ENCODE assay signal across 8 cellular contexts in genomic region chr13:112587767-112588489, GRCh38. TPM values are rescaled to one million over a fixed set of nuclear protein-coding genes. Genes with fewer than 3 reads are reported as not detected.
DNase-seq lines count a peak whose midpoint lies in the region; ATAC-seq and TF ChIP-seq lines count a peak whose summit lies in the region.

A gene with protein sequence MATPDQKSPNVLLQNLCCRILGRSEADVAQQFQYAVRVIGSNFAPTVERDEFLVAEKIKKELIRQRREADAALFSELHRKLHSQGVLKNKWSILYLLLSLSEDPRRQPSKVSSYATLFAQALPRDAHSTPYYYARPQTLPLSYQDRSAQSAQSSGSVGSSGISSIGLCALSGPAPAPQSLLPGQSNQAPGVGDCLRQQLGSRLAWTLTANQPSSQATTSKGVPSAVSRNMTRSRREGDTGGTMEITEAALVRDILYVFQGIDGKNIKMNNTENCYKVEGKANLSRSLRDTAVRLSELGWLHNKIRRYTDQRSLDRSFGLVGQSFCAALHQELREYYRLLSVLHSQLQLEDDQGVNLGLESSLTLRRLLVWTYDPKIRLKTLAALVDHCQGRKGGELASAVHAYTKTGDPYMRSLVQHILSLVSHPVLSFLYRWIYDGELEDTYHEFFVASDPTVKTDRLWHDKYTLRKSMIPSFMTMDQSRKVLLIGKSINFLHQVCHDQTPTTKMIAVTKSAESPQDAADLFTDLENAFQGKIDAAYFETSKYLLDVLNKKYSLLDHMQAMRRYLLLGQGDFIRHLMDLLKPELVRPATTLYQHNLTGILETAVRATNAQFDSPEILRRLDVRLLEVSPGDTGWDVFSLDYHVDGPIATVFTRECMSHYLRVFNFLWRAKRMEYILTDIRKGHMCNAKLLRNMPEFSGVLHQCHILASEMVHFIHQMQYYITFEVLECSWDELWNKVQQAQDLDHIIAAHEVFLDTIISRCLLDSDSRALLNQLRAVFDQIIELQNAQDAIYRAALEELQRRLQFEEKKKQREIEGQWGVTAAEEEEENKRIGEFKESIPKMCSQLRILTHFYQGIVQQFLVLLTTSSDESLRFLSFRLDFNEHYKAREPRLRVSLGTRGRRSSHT (minus strand): TSS chr13:112588153. CDS start chr13:112587980, 173 bp downstream.

- H3K36me3 ChIP-seq in kidney epithelial cell (ENCODE audit: control insufficient read depth, insufficient read depth, low read length): no peaks in the 10 kb centered on the region

- no peaks in the 10 kb centered on the region for H3K27me3 ChIP-seq in kidney epithelial cell (ENCODE audit: control insufficient read depth, insufficient read depth, low read length)

- DNase-seq in AG08396 (ENCODE audit: low spot score): peak; percentile 96
- peak; percentile 87 for DNase-seq in NCI-H345 (lab: John Stamatoyannopoulos, UW)
- DNase-seq in activated CD4-positive, alpha-beta T cell treated with anti-CD3 and anti-CD28 coated beads for 1 hour: peak; percentile 65
- peak; percentile 76 for DNase-seq in cerebellar cortex (ENCODE audit: low spot score)
- peak; percentile 41 for DNase-seq in kidney epithelial cell (ENCODE audit: low read depth)
- DNase-seq in stimulated activated CD4-positive, alpha-beta T cell treated with anti-CD3 and anti-CD28 coated beads, Interleukin-15, amount 100 ng/mL, for 24 hours: peak; percentile 88

- TF ChIP-seq CTCF in kidney epithelial cell (IDR thresholded peaks at IDR 0.05; ENCODE audit: insufficient read depth, low read length, poor library complexity, severe bottlenecking): no peak

- H3K4me3 ChIP-seq in kidney epithelial cell (ENCODE audit: low read depth, low read length): peak within 1 kb of the TSS; percentile 93

- ATAC-seq in GM18873 (IDR thresholded peaks at IDR 0.05; ENCODE audit: low FRiP score, unreplicated experiment): peak; percentile 73
- peak; percentile 81 for ATAC-seq in HG03108 (IDR thresholded peaks at IDR 0.05; ENCODE audit: unreplicated experiment)

RNA-seq across cellular contexts. Expression of the gene that starts here (rescaled TPM):
- total RNA-seq in kidney epithelial cell: 17.3 and 18.0 TPM in 2 replicates

Comparison
In these comparisons a context has a peak if more than half of its experiments do, and no peak if none do; other contexts are left out.
1. Peak in every context shown above with its lines: DNase-seq, ATAC-seq and H3K4me3 ChIP-seq.
2. DNase-seq: peak in every context shown above with its lines; median percentile 96 in AG08396; 88 in stimulated activated CD4-positive, alpha-beta T cell treated with anti-CD3 and anti-CD28 coated beads, Interleukin-15, amount 100 ng/mL, for 24 hours; 87 in NCI-H345; 76 in cerebellar cortex; 65 in activated CD4-positive, alpha-beta T cell treated with anti-CD3 and anti-CD28 coated beads for 1 hour; 41 in kidney epithelial cell.